ENCODE assay signal across 11 cellular contexts in genomic region chr1:247324913-247325312, GRCh38.
"Had no signal": no experiment of that assay in that cellular context is flagged by ENCODE, and none has a peak within 500 bp of the region (broad histone marks: within the 10 kb centered on the region; RNA-seq: fewer than 3 reads in every experiment).

No MANE protein-coding gene starts in this region.

- H3K9me3 ChIP-seq: transverse colon had no signal

- H3K27ac ChIP-seq: coronary artery, transverse colon had no signal

- H3K4me3 ChIP-seq: coronary artery, transverse colon had no signal

- DNase-seq: activated CD4-positive, alpha-beta T cell treated with anti-CD3 and anti-CD28 coated beads for 48 hours; activated naive CD4-positive, alpha-beta T cell treated with Interleukin-2 at 50 U/mL for 16 hours; caudate nucleus; effector memory CD4-positive, alpha-beta T cell; erythroblast; hypothalamus; kidney glomerular epithelial cell; right cardiac atrium; stimulated activated CD4-positive, alpha-beta T cell treated with anti-CD3 and anti-CD28 coated beads, Interleukin-1b, Interleukin-23, amount 100 ng/mL, for 48 hours; transverse colon had no signal

- H3K27me3 ChIP-seq: transverse colon had no signal
